In the genomic region with DNA sequence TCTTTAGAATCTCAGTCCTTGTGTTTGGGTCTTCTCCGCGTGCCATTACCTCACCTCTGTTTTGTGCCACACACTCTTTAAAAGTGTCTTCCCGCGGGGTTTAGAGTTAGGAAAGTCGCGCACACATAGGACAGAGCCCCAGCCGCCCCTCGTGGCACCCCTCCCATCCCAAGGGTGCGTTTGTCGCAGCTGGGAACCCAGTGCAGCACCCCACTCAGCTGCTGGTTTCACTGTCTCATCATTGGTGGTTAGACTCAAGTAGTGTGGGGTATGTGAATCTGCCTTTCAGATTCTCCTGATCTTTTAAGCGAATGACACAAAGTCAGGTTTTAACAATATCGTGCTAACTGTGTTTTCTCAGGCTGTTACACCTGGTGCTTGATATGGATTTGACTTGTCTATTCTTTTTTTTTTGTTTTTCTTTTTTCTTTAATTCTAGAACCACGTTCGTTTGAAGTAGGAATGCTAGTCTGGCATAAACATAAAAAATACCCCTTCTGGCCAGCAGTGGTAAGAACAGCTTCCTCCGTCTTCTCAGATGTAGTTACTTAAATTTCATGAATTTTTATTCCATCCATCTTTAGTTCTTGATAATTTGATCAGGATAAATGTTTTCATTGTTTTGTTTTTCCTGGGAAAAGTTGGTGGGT, we compare ENCODE assay signal across 1 cellular context.
TF ChIP-seq lines count a peak whose summit lies in the region.

No MANE protein-coding gene starts in this region.

TF ChIP-seq in GM12878, 131 proteins besides CTCF, POLR2A, EP300 and RAD21:
- TF ChIP-seq BHLHE40 (IDR thresholded peaks at IDR 0.05; ENCODE audit: borderline replicate concordance in 1 of 2, low read depth in 2 of 2, low read length in 1 of 2) (peak in 1 of 2 experiments; percentile 9; a peak in 1 of 4 replicates), CREB1 (IDR thresholded peaks at IDR 0.05; ENCODE audit: low read depth) (0 out of 2 replicates have a peak, but pooled peaks have one; percentile 21), FOXM1 (IDR thresholded peaks at IDR 0.05; ENCODE audit: low read depth, low read length) (0 out of 2 replicates have a peak, but pooled peaks have one; percentile 42), TCF12 (IDR thresholded peaks at IDR 0.05; ENCODE audit: low read depth, low read length) (peak; percentile 80), MEF2B (IDR thresholded peaks at IDR 0.05; ENCODE audit: partially characterized antibody, poor library complexity, severe bottlenecking) (peak; percentile 68), CBFB (IDR thresholded peaks at IDR 0.05; ENCODE audit: low read depth) (0 out of 2 replicates have a peak, but pooled peaks have one; percentile 17), IRF4 (IDR thresholded peaks at IDR 0.05; ENCODE audit: low read depth, low read length) (0 out of 2 replicates have a peak, but pooled peaks have one; percentile 7), EED (IDR thresholded peaks at IDR 0.05; ENCODE audit: low read depth) (0 out of 2 replicates have a peak, but pooled peaks have one; percentile 26), POU2F2 (IDR thresholded peaks at IDR 0.05; ENCODE audit: borderline replicate concordance, low read depth, low read length) (no peak), PRDM15 (CRISPR knock-in tag; IDR thresholded peaks at IDR 0.05) (no peak), BRCA1 (IDR thresholded peaks at IDR 0.05; ENCODE audit: low read depth, low read length) (no peak), CREM (IDR thresholded peaks at IDR 0.05; ENCODE audit: low read depth) (peak; percentile 26; the same call in 1 of the 2 replicates), ATF2 (IDR thresholded peaks at IDR 0.05; ENCODE audit: low read length) (0 out of 2 replicates have a peak, but pooled peaks have one; percentile 40), RUNX3 (IDR thresholded peaks at IDR 0.05; ENCODE audit: low read length) (peak; percentile 73), POLR2AphosphoS5 (IDR thresholded peaks at IDR 0.05; ENCODE audit: low read length) (no peak), TCF3 (IDR thresholded peaks at IDR 0.05; ENCODE audit: borderline replicate concordance, insufficient read depth, low read depth, low read length) (0 out of 2 replicates have a peak, but pooled peaks have one; percentile 79)
- TF ChIP-seq, protein P1, sequence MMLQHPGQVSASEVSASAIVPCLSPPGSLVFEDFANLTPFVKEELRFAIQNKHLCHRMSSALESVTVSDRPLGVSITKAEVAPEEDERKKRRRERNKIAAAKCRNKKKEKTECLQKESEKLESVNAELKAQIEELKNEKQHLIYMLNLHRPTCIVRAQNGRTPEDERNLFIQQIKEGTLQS (IDR thresholded peaks at IDR 0.05; ENCODE audit: borderline replicate concordance, extremely low read depth, low read depth, low read length) = no peak
- TF ChIP-seq, protein P2, sequence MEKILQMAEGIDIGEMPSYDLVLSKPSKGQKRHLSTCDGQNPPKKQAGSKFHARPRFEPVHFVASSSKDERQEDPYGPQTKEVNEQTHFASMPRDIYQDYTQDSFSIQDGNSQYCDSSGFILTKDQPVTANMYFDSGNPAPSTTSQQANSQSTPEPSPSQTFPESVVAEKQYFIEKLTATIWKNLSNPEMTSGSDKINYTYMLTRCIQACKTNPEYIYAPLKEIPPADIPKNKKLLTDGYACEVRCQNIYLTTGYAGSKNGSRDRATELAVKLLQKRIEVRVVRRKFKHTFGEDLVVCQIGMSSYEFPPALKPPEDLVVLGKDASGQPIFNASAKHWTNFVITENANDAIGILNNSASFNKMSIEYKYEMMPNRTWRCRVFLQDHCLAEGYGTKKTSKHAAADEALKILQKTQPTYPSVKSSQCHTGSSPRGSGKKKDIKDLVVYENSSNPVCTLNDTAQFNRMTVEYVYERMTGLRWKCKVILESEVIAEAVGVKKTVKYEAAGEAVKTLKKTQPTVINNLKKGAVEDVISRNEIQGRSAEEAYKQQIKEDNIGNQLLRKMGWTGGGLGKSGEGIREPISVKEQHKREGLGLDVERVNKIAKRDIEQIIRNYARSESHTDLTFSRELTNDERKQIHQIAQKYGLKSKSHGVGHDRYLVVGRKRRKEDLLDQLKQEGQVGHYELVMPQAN (conservative IDR thresholded peaks at IDR 0.05) = no peak
